In genomic region chr11:18498039-18498438, GRCh38 we compare ENCODE assay signal across 15 cellular contexts. TPM values are rescaled to one million over a fixed set of nuclear protein-coding genes. Genes with fewer than 3 reads are reported as not detected.
A peak's percentile ranks its signal among the peaks of the same experiment; 100 is the strongest.
DNase-seq lines count a peak whose midpoint lies in the region; ATAC-seq and TF ChIP-seq lines count a peak whose summit lies in the region.
"Had no signal": no experiment of that assay in that cellular context is flagged by ENCODE, and none has a peak within 500 bp of the region (broad histone marks: within the 10 kb centered on the region; RNA-seq: fewer than 3 reads in every experiment).

No MANE protein-coding gene starts in this region.

- no peak for TF ChIP-seq CTCF in activated B cell treated with CpG ODN at 0.5 μM for 24 hours (IDR thresholded peaks at IDR 0.05)

- peaks cover 26% of the 10 kb centered on the region for H3K4me1 Mint-ChIP-seq in activated naive CD4-positive, alpha-beta T cell treated with anti-CD3 and anti-CD28 coated beads, Interleukin-2, amount 50 U/mL, for 24 hours
- H3K4me1 Mint-ChIP-seq in activated B cell treated with CpG ODN at 0.5 μM for 24 hours, result peaks cover 12% of the 10 kb centered on the region

- no peaks in the 10 kb centered on the region for H3K9me3 Mint-ChIP-seq in activated naive CD4-positive, alpha-beta T cell treated with anti-CD3 and anti-CD28 coated beads, Interleukin-2, amount 50 U/mL, for 24 hours
- no peaks in the 10 kb centered on the region for H3K9me3 Mint-ChIP-seq in activated B cell treated with CpG ODN at 0.5 μM for 24 hours
- H3K9me3 Mint-ChIP-seq: HFFc6 had no signal

- peaks cover 26% of the 10 kb centered on the region for H3K36me3 Mint-ChIP-seq in activated naive CD4-positive, alpha-beta T cell treated with anti-CD3 and anti-CD28 coated beads, Interleukin-2, amount 50 U/mL, for 24 hours
- peaks cover 82% of the 10 kb centered on the region for H3K36me3 Mint-ChIP-seq in activated B cell treated with CpG ODN at 0.5 μM for 24 hours (ENCODE audit: low read depth)

- no peak overlapping the region for H3K4me3 Mint-ChIP-seq in activated naive CD4-positive, alpha-beta T cell treated with anti-CD3 and anti-CD28 coated beads, Interleukin-2, amount 50 U/mL, for 24 hours
- no peak overlapping the region for H3K4me3 Mint-ChIP-seq in activated B cell treated with CpG ODN at 0.5 μM for 24 hours
- H3K4me3 Mint-ChIP-seq: HFFc6 had no signal

- intact Hi-C loops in activated B cell treated with CpG ODN at 0.5 μM for 24 hours (cut with micrococcal nuclease) (loop anchor here (10.0 kb wide), 1 partner anchor 173 kb away; the partner anchor contains the start of genes GTF2H1 and HPS5), left colon (cut with DNase I, micrococcal nuclease) (no loop called here)

- H3K27me3 Mint-ChIP-seq in activated naive CD4-positive, alpha-beta T cell treated with anti-CD3 and anti-CD28 coated beads, Interleukin-2, amount 50 U/mL, for 24 hours, result no peaks in the 10 kb centered on the region
- H3K27me3 Mint-ChIP-seq in activated B cell treated with CpG ODN at 0.5 μM for 24 hours, result no peaks in the 10 kb centered on the region

- CTCF ChIA-PET in activated B cell treated with CpG ODN at 0.5 μM for 24 hours (lab: Charles Lee), result no interaction called here

- ATAC-seq in activated B cell treated with CpG ODN at 0.5 μM for 24 hours (ENCODE audit: low read depth) (no peak), left colon (peak; percentile 56), GM18519 (IDR thresholded peaks at IDR 0.05; ENCODE audit: low FRiP score, unreplicated experiment) (no peak), GM21529 (IDR thresholded peaks at IDR 0.05; ENCODE audit: unreplicated experiment) (no peak)

- no peak for DNase-seq in activated naive CD4-positive, alpha-beta T cell treated with anti-CD3 and anti-CD28 coated beads, Interleukin-2, amount 50 U/mL, for 16 hours
- DNase-seq in activated B cell treated with CpG ODN at 0.5 μM for 24 hours (no peak), left colon (no peak)
- no peak for DNase-seq in stimulated activated naive CD4-positive, alpha-beta T cell (lab: John Stamatoyannopoulos, UW)
- DNase-seq: 8988T, AML-193, COR-L47, DMS53, GF-D8, HCEC 1CT, HFFc6 had no signal

- peak overlapping the region; percentile 6 for H3K27ac Mint-ChIP-seq in activated naive CD4-positive, alpha-beta T cell treated with anti-CD3 and anti-CD28 coated beads, Interleukin-2, amount 50 U/mL, for 24 hours
- peak overlapping the region; percentile 51 for H3K27ac Mint-ChIP-seq in activated B cell treated with CpG ODN at 0.5 μM for 24 hours
- H3K27ac Mint-ChIP-seq: HFFc6 had no signal

- POLR2A ChIA-PET in activated B cell treated with CpG ODN at 0.5 μM for 24 hours (lab: Charles Lee), result no interaction called here

RNA-seq across cellular contexts. Expression of gene TSG101, which starts 28.7 kb away (rescaled TPM):
- total RNA-seq in activated B cell treated with CpG ODN at 0.5 μM for 24 hours (45.3 and 47.2 TPM in 2 replicates), left colon (10 to 100 TPM; 58.4 to 75.2 TPM)

RNA-seq across cellular contexts. Expression of gene LDHAL6A, which starts 42.4 kb away (rescaled TPM):
- total RNA-seq in activated B cell treated with CpG ODN at 0.5 μM for 24 hours (not detected in 2 replicates), left colon (not detected)
- total RNA-seq: H4, HFFc6 had no signal
